Comparison of ENCODE assay signal across 1 cellular context in the genomic region with DNA sequence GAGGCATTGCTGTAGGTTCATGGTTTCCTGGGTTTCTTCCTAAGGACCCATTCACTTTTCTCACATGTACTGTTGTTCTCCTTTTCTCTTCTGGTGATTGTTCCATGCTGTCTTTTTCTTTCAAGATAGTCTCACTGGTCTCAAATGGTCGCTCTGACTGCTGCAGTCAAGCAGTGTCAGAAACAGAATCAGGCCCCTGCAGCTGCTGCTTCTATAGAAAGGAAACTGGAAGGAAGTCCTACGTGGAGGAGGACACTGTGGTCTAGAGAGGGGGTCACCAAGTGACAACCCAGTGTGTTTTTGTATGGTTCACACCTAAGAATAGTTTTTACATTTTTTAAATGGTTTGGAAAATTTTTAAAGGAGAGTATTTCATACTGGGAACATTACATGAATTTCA.
TF ChIP-seq lines count a peak whose summit lies in the region.

No MANE protein-coding gene starts in this region.

TF ChIP-seq in GM12878, 131 proteins besides CTCF, POLR2A, EP300 and RAD21:
- TF ChIP-seq RB1 (IDR thresholded peaks at IDR 0.05; ENCODE audit: borderline replicate concordance) (no peak), EGR1 (IDR thresholded peaks at IDR 0.05; ENCODE audit: borderline replicate concordance in 1 of 2, low read depth in 2 of 2, low read length in 2 of 2) (no peak), HCFC1 (IDR thresholded peaks at IDR 0.05; ENCODE audit: low read length) (no peak), SMARCA5 (IDR thresholded peaks at IDR 0.05) (no peak), MYC (IDR thresholded peaks at IDR 0.05; ENCODE audit: insufficient read depth, insufficient read length, insufficient replicate concordance, low read length, severe bottlenecking) (no peak), CHD4 (IDR thresholded peaks at IDR 0.05) (no peak), ZNF24 (IDR thresholded peaks at IDR 0.05) (no peak)
- TF ChIP-seq, protein P1, sequence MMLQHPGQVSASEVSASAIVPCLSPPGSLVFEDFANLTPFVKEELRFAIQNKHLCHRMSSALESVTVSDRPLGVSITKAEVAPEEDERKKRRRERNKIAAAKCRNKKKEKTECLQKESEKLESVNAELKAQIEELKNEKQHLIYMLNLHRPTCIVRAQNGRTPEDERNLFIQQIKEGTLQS (IDR thresholded peaks at IDR 0.05; ENCODE audit: borderline replicate concordance, extremely low read depth, low read depth, low read length): no peak
- TF ChIP-seq, protein P2, sequence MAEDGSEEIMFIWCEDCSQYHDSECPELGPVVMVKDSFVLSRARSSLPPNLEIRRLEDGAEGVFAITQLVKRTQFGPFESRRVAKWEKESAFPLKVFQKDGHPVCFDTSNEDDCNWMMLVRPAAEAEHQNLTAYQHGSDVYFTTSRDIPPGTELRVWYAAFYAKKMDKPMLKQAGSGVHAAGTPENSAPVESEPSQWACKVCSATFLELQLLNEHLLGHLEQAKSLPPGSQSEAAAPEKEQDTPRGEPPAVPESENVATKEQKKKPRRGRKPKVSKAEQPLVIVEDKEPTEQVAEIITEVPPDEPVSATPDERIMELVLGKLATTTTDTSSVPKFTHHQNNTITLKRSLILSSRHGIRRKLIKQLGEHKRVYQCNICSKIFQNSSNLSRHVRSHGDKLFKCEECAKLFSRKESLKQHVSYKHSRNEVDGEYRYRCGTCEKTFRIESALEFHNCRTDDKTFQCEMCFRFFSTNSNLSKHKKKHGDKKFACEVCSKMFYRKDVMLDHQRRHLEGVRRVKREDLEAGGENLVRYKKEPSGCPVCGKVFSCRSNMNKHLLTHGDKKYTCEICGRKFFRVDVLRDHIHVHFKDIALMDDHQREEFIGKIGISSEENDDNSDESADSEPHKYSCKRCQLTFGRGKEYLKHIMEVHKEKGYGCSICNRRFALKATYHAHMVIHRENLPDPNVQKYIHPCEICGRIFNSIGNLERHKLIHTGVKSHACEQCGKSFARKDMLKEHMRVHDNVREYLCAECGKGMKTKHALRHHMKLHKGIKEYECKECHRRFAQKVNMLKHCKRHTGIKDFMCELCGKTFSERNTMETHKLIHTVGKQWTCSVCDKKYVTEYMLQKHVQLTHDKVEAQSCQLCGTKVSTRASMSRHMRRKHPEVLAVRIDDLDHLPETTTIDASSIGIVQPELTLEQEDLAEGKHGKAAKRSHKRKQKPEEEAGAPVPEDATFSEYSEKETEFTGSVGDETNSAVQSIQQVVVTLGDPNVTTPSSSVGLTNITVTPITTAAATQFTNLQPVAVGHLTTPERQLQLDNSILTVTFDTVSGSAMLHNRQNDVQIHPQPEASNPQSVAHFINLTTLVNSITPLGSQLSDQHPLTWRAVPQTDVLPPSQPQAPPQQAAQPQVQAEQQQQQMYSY (CRISPR knock-in tag; IDR thresholded peaks at IDR 0.05): no peak
TF ChIP-seq in GM12878: peak in this region for 0.
